Comparison of ENCODE assay signal across 11 cellular contexts in genomic region chr1:182251561-182251960, GRCh38.
"Had no signal": no experiment of that assay in that cellular context is flagged by ENCODE, and none has a peak within 500 bp of the region (broad histone marks: within the 10 kb centered on the region; RNA-seq: fewer than 3 reads in every experiment).

No MANE protein-coding gene starts in this region.

- H3K4me1 ChIP-seq: HAP-1 had no signal

- H3K36me3 ChIP-seq: HAP-1 had no signal

- H3K4me3 ChIP-seq: GM23248, GM23338, HAP-1 had no signal

- DNase-seq: GM23248, GOT3, H7, H9, HCEC 1CT, HFFc6 had no signal

- H3K4me1 Mint-ChIP-seq: GM23338 had no signal

- H3K27ac Mint-ChIP-seq: GM23338, H9, HFFc6 had no signal

- H3K9ac ChIP-seq: GM23248 had no signal

- FAIRE-seq: H1, H54 had no signal

- H3K27ac ChIP-seq: GM23248 had no signal

- H3K9me3 Mint-ChIP-seq: GM23338, H9, HFFc6 had no signal

- H3K4me3 Mint-ChIP-seq: GM23338, H9, HFFc6 had no signal

- ATAC-seq: GM23338, HCT116 had no signal

- H2AFZ ChIP-seq: GM23248, GM23338 had no signal

- H3K4me2 ChIP-seq: GM23338 had no signal

- H3K9me3 ChIP-seq: HAP-1 had no signal
